In genomic region chr19:9961103-9961502, GRCh38 we compare ENCODE assay signal across 11 cellular contexts. TPM values are rescaled to one million over a fixed set of nuclear protein-coding genes. Genes with fewer than 3 reads are reported as not detected.
"Had no signal": no experiment of that assay in that cellular context is flagged by ENCODE, and none has a peak within 500 bp of the region (broad histone marks: within the 10 kb centered on the region; RNA-seq: fewer than 3 reads in every experiment).

No MANE protein-coding gene starts in this region.

- H3K4me2 ChIP-seq: GM23338 had no signal

- H3K9me3 ChIP-seq: HAP-1 had no signal

- ATAC-seq: HCT116 had no signal

- H3K4me3 ChIP-seq: GM23338, HAP-1 had no signal

- H3K27ac ChIP-seq: HL-60 had no signal

- H3K36me3 ChIP-seq: HAP-1 had no signal

- H2AFZ ChIP-seq: GM23338 had no signal

- H3K9me3 Mint-ChIP-seq: GM23338, HFFc6 had no signal

- H3K4me1 Mint-ChIP-seq: IgD-negative memory B cell had no signal

- DNase-seq: H7, HFFc6, Kasumi-1, KG1 had no signal

- H3K4me3 Mint-ChIP-seq: GM23338, HFFc6, IgD-negative memory B cell had no signal

- H3K4me1 ChIP-seq: HAP-1 had no signal

- H3K27ac Mint-ChIP-seq: GM23338, HFFc6, IgD-negative memory B cell had no signal

RNA-seq across cellular contexts. Expression of gene OLFM2, which starts 24.8 kb away (rescaled TPM):
- total RNA-seq: HT1080 had no signal

RNA-seq across cellular contexts. Expression of gene COL5A3, which starts 49.2 kb away (rescaled TPM):
- total RNA-seq: H4, HT1080 had no signal
- polyA plus RNA-seq: IgD-negative memory B cell had no signal

RNA-seq across cellular contexts. Expression of gene RDH8, which starts 52.2 kb away (rescaled TPM):
- total RNA-seq: GM23338, H4, H7, HFFc6, HT1080 had no signal
- polyA plus RNA-seq: GM23338, IgD-negative memory B cell had no signal
